ENCODE assay signal across 1 cellular context in genomic region chr11:73647459-73648100, GRCh38.
TF ChIP-seq lines count a peak whose summit lies in the region.

No MANE protein-coding gene starts in this region.

TF ChIP-seq in H1, 55 proteins besides CTCF, POLR2A, EP300 and RAD21 (continued from another document):
- TF ChIP-seq CTBP2 (IDR thresholded peaks at IDR 0.05; ENCODE audit: borderline replicate concordance, insufficient read depth, insufficient read length, low read length) (peak; percentile 26), PHF8 (conservative IDR thresholded peaks at IDR 0.05; ENCODE audit: low read depth, low read length) (no peak), CBX8 (IDR thresholded peaks at IDR 0.05; ENCODE audit: borderline replicate concordance, low read depth, low read length) (no peak), BACH1 (IDR thresholded peaks at IDR 0.05; ENCODE audit: low read length) (peak; percentile 29; the same call in 1 of the 2 replicates), TAF7 (optimal IDR thresholded peaks at IDR 0.05; ENCODE audit: borderline replicate concordance, low read depth, low read length) (no peak), SP4 (IDR thresholded peaks at IDR 0.05; ENCODE audit: low read length) (peak; percentile 42; the same call in 1 of the 2 replicates), RXRA (IDR thresholded peaks at IDR 0.05; ENCODE audit: insufficient read depth, low read depth, low read length) (no peak), BRCA1 (IDR thresholded peaks at IDR 0.05; ENCODE audit: low read depth, low read length) (no peak), JUN (IDR thresholded peaks at IDR 0.05; ENCODE audit: low read depth, low read length) (no peak), TEAD4 (IDR thresholded peaks at IDR 0.05; ENCODE audit: low read depth, low read length) (peak; percentile 9; the same call in 1 of the 2 replicates), KDM1A (IDR thresholded peaks at IDR 0.05; ENCODE audit: borderline replicate concordance, low read length) (peak; percentile 59; the same call in 1 of the 2 replicates), SP2 (IDR thresholded peaks at IDR 0.05; ENCODE audit: low read length) (no peak), SRF (IDR thresholded peaks at IDR 0.05; ENCODE audit: low read depth, low read length) (no peak), CEBPB (IDR thresholded peaks at IDR 0.05; ENCODE audit: low read depth, low read length) (no peak), HDAC6 (IDR thresholded peaks at IDR 0.05; ENCODE audit: low read depth, low read length) (no peak), POU5F1 (IDR thresholded peaks at IDR 0.05; ENCODE audit: low read depth, low read length) (no peak), GTF2F1 (IDR thresholded peaks at IDR 0.05; ENCODE audit: borderline replicate concordance, low read depth, low read length) (no peak), POLR2AphosphoS5 (IDR thresholded peaks at IDR 0.05; ENCODE audit: low read depth, low read length) (no peak), RBBP5 (IDR thresholded peaks at IDR 0.05; ENCODE audit: borderline replicate concordance, low read depth, low read length) (peak; percentile 96), USF2 (IDR thresholded peaks at IDR 0.05; ENCODE audit: low read length) (0 out of 2 replicates have a peak, but pooled peaks have one; percentile 10), ATF2 (IDR thresholded peaks at IDR 0.05; ENCODE audit: low read length) (no peak), KDM4A (IDR thresholded peaks at IDR 0.05; ENCODE audit: low read depth, low read length, severe bottlenecking) (peak; percentile 80), ZNF274 (IDR thresholded peaks at IDR 0.05; ENCODE audit: borderline replicate concordance, extremely low read depth, low read length) (no peak), CREB1 (IDR thresholded peaks at IDR 0.05) (peak; percentile 88), SAP30 (IDR thresholded peaks at IDR 0.05; ENCODE audit: insufficient read depth, insufficient replicate concordance, low read length) (no peak), CHD7 (IDR thresholded peaks at IDR 0.05; ENCODE audit: insufficient replicate concordance, low read length) (no peak), NANOG (IDR thresholded peaks at IDR 0.05; ENCODE audit: insufficient read depth, low read depth, low read length, poor library complexity, severe bottlenecking) (no peak), SIN3A (conservative IDR thresholded peaks at IDR 0.05 in 1 of 2, IDR thresholded peaks at IDR 0.05 in 1 of 2; ENCODE audit: low read depth in 1 of 2, low read length in 2 of 2) (peak in 1 of 2 experiments; percentile 78; a peak in 2 of 4 replicates), E2F6 (IDR thresholded peaks at IDR 0.05) (no peak), SP1 (IDR thresholded peaks at IDR 0.05; ENCODE audit: low read depth, low read length) (no peak; the same call in 1 of the 2 replicates), GABPA (IDR thresholded peaks at IDR 0.05; ENCODE audit: borderline replicate concordance, insufficient read depth, low read length) (no peak), TBP (IDR thresholded peaks at IDR 0.05; ENCODE audit: low read depth, low read length) (no peak), HDAC2 (IDR thresholded peaks at IDR 0.05; ENCODE audit: borderline replicate concordance in 1 of 2, low read depth in 2 of 2, low read length in 2 of 2) (peak in 1 of 2 experiments; percentile 87; a peak in 1 of 4 replicates), BCL11A (IDR thresholded peaks at IDR 0.05; ENCODE audit: low read depth in 2 of 2, low read length in 2 of 2) (no peak), EGR1 (IDR thresholded peaks at IDR 0.05; ENCODE audit: borderline replicate concordance, low read depth, low read length) (no peak), JUND (IDR thresholded peaks at IDR 0.05; ENCODE audit: low read length) (no peak), CBX5 (IDR thresholded peaks at IDR 0.05; ENCODE audit: low read depth, low read length) (no peak), FOSL1 (IDR thresholded peaks at IDR 0.05; ENCODE audit: insufficient read depth, low read depth, low read length) (no peak), TCF12 (IDR thresholded peaks at IDR 0.05; ENCODE audit: low read depth, low read length) (peak; percentile 92), SUZ12 (IDR thresholded peaks at IDR 0.05; ENCODE audit: low read length) (no peak), MAFK (IDR thresholded peaks at IDR 0.05; ENCODE audit: low read depth, low read length) (no peak), RNF2 (IDR thresholded peaks at IDR 0.05; ENCODE audit: borderline replicate concordance, low read depth, low read length, missing control alignments, poor library complexity, severe bottlenecking) (no peak), EZH2 (IDR thresholded peaks at IDR 0.05; ENCODE audit: low read depth, low read length, severe bottlenecking) (no peak), MAX (IDR thresholded peaks at IDR 0.05) (peak; percentile 67)
TF ChIP-seq in H1: peak in this region for 17.
